In the genomic region with DNA sequence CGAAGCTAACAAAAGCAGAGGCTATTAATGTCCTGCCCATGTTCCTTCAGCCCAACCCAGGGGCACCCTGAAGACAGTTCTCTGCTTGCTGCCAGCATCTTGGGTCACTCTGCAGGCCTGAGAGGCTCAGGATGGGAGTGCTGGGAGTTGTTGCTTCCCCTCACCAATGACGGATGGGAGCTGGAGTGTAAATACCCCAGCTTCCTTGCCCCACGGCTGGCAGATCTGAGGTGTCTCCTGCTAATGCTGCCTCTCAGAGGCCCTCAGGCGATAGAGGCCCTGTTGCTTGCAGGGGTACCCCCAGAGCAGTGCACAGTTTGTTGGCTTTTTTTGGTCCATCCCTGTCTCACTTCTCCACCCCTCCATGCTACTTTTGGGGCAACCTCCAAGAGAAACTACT, we compare ENCODE assay signal across 27 cellular contexts. TPM values are rescaled to one million over a fixed set of nuclear protein-coding genes. Genes with fewer than 3 reads are reported as not detected.
A peak's percentile ranks its signal among the peaks of the same experiment; 100 is the strongest.
DNase-seq lines count a peak whose midpoint lies in the region; ATAC-seq and TF ChIP-seq lines count a peak whose summit lies in the region.
"Had no signal": no experiment of that assay in that cellular context is flagged by ENCODE, and none has a peak within 500 bp of the region (broad histone marks: within the 10 kb centered on the region; RNA-seq: fewer than 3 reads in every experiment).

No MANE protein-coding gene starts in this region.

- H3K4me3 ChIP-seq in H7 (ENCODE audit: insufficient read depth, low read depth, low read length) (no peak overlapping the region), suprapubic skin (no peak overlapping the region)
- H3K4me3 ChIP-seq: MG63, SJCRH30 had no signal

- TF ChIP-seq EP300 in suprapubic skin (IDR thresholded peaks at IDR 0.05), result no peak

- H3K27me3 Mint-ChIP-seq in WTC11 (ENCODE audit: low read depth) (peaks cover 29% of the 10 kb centered on the region), glutamatergic neuron (ENCODE audit: unreplicated experiment) (peaks cover 10% of the 10 kb centered on the region)
- H3K27me3 Mint-ChIP-seq in activated CD4-positive, alpha-beta T cell treated with anti-CD3 and anti-CD28 coated beads, Interleukin-2, amount 10 ng/mL, durations not matched to agents 7 days and 5 days, result peaks cover 3% of the 10 kb centered on the region

- H3K4me1 Mint-ChIP-seq in WTC11, result no peaks in the 10 kb centered on the region
- H3K4me1 Mint-ChIP-seq in glutamatergic neuron (ENCODE audit: low read depth, unreplicated experiment), result peaks cover 13% of the 10 kb centered on the region
- H3K4me1 Mint-ChIP-seq in activated CD4-positive, alpha-beta T cell treated with anti-CD3 and anti-CD28 coated beads, Interleukin-2, amount 10 ng/mL, durations not matched to agents 7 days and 5 days, result no peaks in the 10 kb centered on the region
- H3K4me1 Mint-ChIP-seq in stimulated activated effector memory CD8-positive, alpha-beta T cell treated with anti-CD3 and anti-CD28 coated beads, Interleukin-12 subunit alpha, Interleukin-12 subunit beta, amount 100 ng/mL, for 72 hours, result no peaks in the 10 kb centered on the region
- H3K4me1 Mint-ChIP-seq: CD8-positive, alpha-beta memory T cell had no signal

- no peak overlapping the region for H3K27ac ChIP-seq in suprapubic skin
- H3K27ac ChIP-seq: SJCRH30 had no signal

- no peak for TF ChIP-seq POLR2A in suprapubic skin (IDR thresholded peaks at IDR 0.05)

- CTCF ChIA-PET in WTC11 (lab: Charles Lee), result interaction anchor here (0.9 to 2.5 kb wide), 5 partner anchors 14 to 113 kb away, joined by 3 to 10 read pairs (median 6); partner anchors contain the start of gene IFT27
- CTCF ChIA-PET in activated CD4-positive, alpha-beta T cell treated with anti-CD3 and anti-CD28 coated beads, Interleukin-2, amount 10 ng/mL, durations not matched to agents 7 days and 5 days (lab: Charles Lee), result interaction anchor here (0.6 to 1.3 kb wide), 3 partner anchors 10 to 513 kb away, joined by 3 read pairs; no protein-coding TSS in a partner anchor

- H3K9me3 Mint-ChIP-seq in WTC11 (peaks cover 18% of the 10 kb centered on the region), glutamatergic neuron (ENCODE audit: unreplicated experiment) (peaks cover 11% of the 10 kb centered on the region)
- H3K9me3 Mint-ChIP-seq in activated CD4-positive, alpha-beta T cell treated with anti-CD3 and anti-CD28 coated beads, Interleukin-2, amount 10 ng/mL, durations not matched to agents 7 days and 5 days, result no peaks in the 10 kb centered on the region
- H3K9me3 Mint-ChIP-seq in stimulated activated effector memory CD8-positive, alpha-beta T cell treated with anti-CD3 and anti-CD28 coated beads, Interleukin-12 subunit alpha, Interleukin-12 subunit beta, amount 100 ng/mL, for 72 hours, result no peaks in the 10 kb centered on the region

- DNase-seq in H7 (peak; percentile 27), WTC11 (ENCODE audit: low spot score) (peak; percentile 4), glutamatergic neuron (no peak), suprapubic skin (ENCODE audit: low spot score in 2 of 2) (peak; percentile 32 to 56), LoVo (ENCODE audit: low spot score) (no peak)
- DNase-seq in activated CD4-positive, alpha-beta T cell treated with anti-CD3 and anti-CD28 coated beads, Interleukin-2, amount 10 ng/mL, durations not matched to agents 7 days and 5 days, result no peak
- no peak for DNase-seq in stimulated activated effector memory CD8-positive, alpha-beta T cell treated with anti-CD3 and anti-CD28 coated beads, Interleukin-12 subunit alpha, Interleukin-12 subunit beta, amount 100 ng/mL, for 72 hours (ENCODE audit: low spot score in 2 of 2)
- DNase-seq: 8988T; ACHN; BE2C; CD8-positive, alpha-beta memory T cell; DMS 273 treated with DMSO at 0.1 percent for 48 hours; DMS79; EL; GDM1; KBM-7; MG63; NCI-H1694 treated with DMSO at 0.1 percent for 48 hours; NCI-H2081; NCI-H2227 treated with DMSO at 0.1 percent for 48 hours; NCI-H510A; NCI-H69; SJCRH30 had no signal

- no peak overlapping the region for H3K27ac Mint-ChIP-seq in WTC11
- no peak overlapping the region for H3K27ac Mint-ChIP-seq in glutamatergic neuron (ENCODE audit: unreplicated experiment)
- no peak overlapping the region for H3K27ac Mint-ChIP-seq in activated CD4-positive, alpha-beta T cell treated with anti-CD3 and anti-CD28 coated beads, Interleukin-2, amount 10 ng/mL, durations not matched to agents 7 days and 5 days
- H3K27ac Mint-ChIP-seq in stimulated activated effector memory CD8-positive, alpha-beta T cell treated with anti-CD3 and anti-CD28 coated beads, Interleukin-12 subunit alpha, Interleukin-12 subunit beta, amount 100 ng/mL, for 72 hours, result no peak overlapping the region
- H3K27ac Mint-ChIP-seq: CD14-positive monocyte; CD8-positive, alpha-beta memory T cell had no signal

- H3K36me3 Mint-ChIP-seq in WTC11 (peaks cover 3% of the 10 kb centered on the region; the same call in 1 of the 2 replicates), glutamatergic neuron (ENCODE audit: unreplicated experiment) (peaks cover 8% of the 10 kb centered on the region)
- H3K36me3 Mint-ChIP-seq in activated CD4-positive, alpha-beta T cell treated with anti-CD3 and anti-CD28 coated beads, Interleukin-2, amount 10 ng/mL, durations not matched to agents 7 days and 5 days (ENCODE audit: low read depth), result no peaks in the 10 kb centered on the region
- no peaks in the 10 kb centered on the region for H3K36me3 Mint-ChIP-seq in stimulated activated effector memory CD8-positive, alpha-beta T cell treated with anti-CD3 and anti-CD28 coated beads, Interleukin-12 subunit alpha, Interleukin-12 subunit beta, amount 100 ng/mL, for 72 hours
- H3K36me3 Mint-ChIP-seq: CD8-positive, alpha-beta memory T cell had no signal

- H3K4me1 ChIP-seq in suprapubic skin, result peaks cover 12% of the 10 kb centered on the region
- H3K4me1 ChIP-seq: BE2C, SJCRH30 had no signal

- no peaks in the 10 kb centered on the region for H3K9me3 ChIP-seq in suprapubic skin
- H3K9me3 ChIP-seq: BE2C, MG63, SJCRH30 had no signal

- POLR2A ChIA-PET in WTC11 (lab: Charles Lee), result no interaction called here
- POLR2A ChIA-PET in activated CD4-positive, alpha-beta T cell treated with anti-CD3 and anti-CD28 coated beads, Interleukin-2, amount 10 ng/mL, durations not matched to agents 7 days and 5 days (lab: Charles Lee), result no interaction called here

- no peak for ATAC-seq in WTC11
- no peak for ATAC-seq in HG03196 (IDR thresholded peaks at IDR 0.05; ENCODE audit: unreplicated experiment)
- ATAC-seq in stimulated activated effector memory CD8-positive, alpha-beta T cell treated with anti-CD3 and anti-CD28 coated beads, Interleukin-12 subunit alpha, Interleukin-12 subunit beta, amount 100 ng/mL, for 72 hours, result no peak
- ATAC-seq: SK-N-SH treated with all-trans-retinoic acid at 6 μM for 48 hours had no signal

- H3K4me3 Mint-ChIP-seq in WTC11, result no peak overlapping the region
- peak overlapping the region; percentile 54 for H3K4me3 Mint-ChIP-seq in glutamatergic neuron (ENCODE audit: unreplicated experiment)
- no peak overlapping the region for H3K4me3 Mint-ChIP-seq in activated CD4-positive, alpha-beta T cell treated with anti-CD3 and anti-CD28 coated beads, Interleukin-2, amount 10 ng/mL, durations not matched to agents 7 days and 5 days
- no peak overlapping the region for H3K4me3 Mint-ChIP-seq in stimulated activated effector memory CD8-positive, alpha-beta T cell treated with anti-CD3 and anti-CD28 coated beads, Interleukin-12 subunit alpha, Interleukin-12 subunit beta, amount 100 ng/mL, for 72 hours
- H3K4me3 Mint-ChIP-seq: CD14-positive monocyte; CD8-positive, alpha-beta memory T cell had no signal

- 91% methylated on average over 4 of the region's 4 CpGs for whole genome bisulfite sequencing in suprapubic skin

- H3K36me3 ChIP-seq in H7 (replicated peaks; ENCODE audit: control insufficient read depth, insufficient read depth, low read length), result no peaks in the 10 kb centered on the region
- no peaks in the 10 kb centered on the region for H3K36me3 ChIP-seq in suprapubic skin
- H3K36me3 ChIP-seq: BE2C, MG63, SJCRH30 had no signal

- H3K27me3 ChIP-seq in H7 (ENCODE audit: control insufficient read depth, insufficient read depth, low read length) (no peaks in the 10 kb centered on the region), suprapubic skin (peaks cover 43% of the 10 kb centered on the region)
- H3K27me3 ChIP-seq: BE2C, MG63 had no signal

- TF ChIP-seq CTCF in WTC11 (IDR thresholded peaks at IDR 0.05) (no peak), glutamatergic neuron (IDR thresholded peaks at IDR 0.05; ENCODE audit: partially characterized antibody, unreplicated experiment) (no peak), suprapubic skin (IDR thresholded peaks at IDR 0.05) (no peak)

TF ChIP-seq in WTC11, 78 proteins besides CTCF, POLR2A, EP300 and RAD21 (continues in another document):
- TF ChIP-seq ZNF317 (CRISPR knock-in tag; IDR thresholded peaks at IDR 0.05; ENCODE audit: borderline replicate concordance, low read depth) (no peak), RELA (CRISPR knock-in tag; IDR thresholded peaks at IDR 0.05; ENCODE audit: borderline replicate concordance) (no peak)

RNA-seq across cellular contexts. Expression of gene IFT27, which starts 32.9 kb away (rescaled TPM):
- 20.2 and 30.1 TPM in 2 replicates for total RNA-seq in H7 (2014; rRNA removed; shearing (Covaris generic))
- total RNA-seq in WTC11 (2021), result 47.9 to 56.3 TPM (median 53.8 TPM) in 3 replicates
- 54.2 TPM for total RNA-seq in glutamatergic neuron (ENCODE audit: unreplicated experiment)
- total RNA-seq in suprapubic skin, result 10 to 100 TPM in 2 of 4 donors, 1 to 10 TPM in 2; 8.2 to 29.0 (median 17.7) TPM
- 10 to 100 TPM; 20.7 to 29.0 TPM for total RNA-seq in activated CD4-positive, alpha-beta T cell treated with anti-CD3 and anti-CD28 coated beads, Interleukin-2, amount 10 ng/mL, durations not matched to agents 7 days and 5 days

RNA-seq across cellular contexts. Expression of gene CACNG2, which starts 39.5 kb away (rescaled TPM):
- 0.15 TPM in 1 of 2 replicates, not detected in the other for total RNA-seq in H7 (2014; rRNA removed; shearing (Covaris generic))
- not detected in 3 replicates for total RNA-seq in WTC11 (2021)
- total RNA-seq in glutamatergic neuron (ENCODE audit: unreplicated experiment), result 28.3 TPM
- not detected for total RNA-seq in suprapubic skin
- not detected for total RNA-seq in activated CD4-positive, alpha-beta T cell treated with anti-CD3 and anti-CD28 coated beads, Interleukin-2, amount 10 ng/mL, durations not matched to agents 7 days and 5 days
- total RNA-seq: CD8-positive, alpha-beta memory T cell; LHCN-M2 had no signal

Comparison
In these comparisons a context has a peak if more than half of its experiments do, and no peak if none do; other contexts are left out.
1. DNase-seq: peak in H7 (single experiment), WTC11 (single experiment) and suprapubic skin (2 of 2); none in glutamatergic neuron (single experiment), activated CD4-positive, alpha-beta T cell treated with anti-CD3 and anti-CD28 coated beads, Interleukin-2, amount 10 ng/mL, durations not matched to agents 7 days and 5 days (single experiment), LoVo (single experiment) and stimulated activated effector memory CD8-positive, alpha-beta T cell treated with anti-CD3 and anti-CD28 coated beads, Interleukin-12 subunit alpha, Interleukin-12 subunit beta, amount 100 ng/mL, for 72 hours (0 of 2).
2. RNA of gene CACNG2, which starts 39.5 kb away (total RNA-seq): 28.3 TPM in glutamatergic neuron (single experiment); not detected in WTC11, 0.15 TPM in H7, not detected in suprapubic skin and not detected in activated CD4-positive, alpha-beta T cell treated with anti-CD3 and anti-CD28 coated beads, Interleukin-2, amount 10 ng/mL, durations not matched to agents 7 days and 5 days; every median in the first group is over 10 times any median in the second.